In the genomic region with DNA sequence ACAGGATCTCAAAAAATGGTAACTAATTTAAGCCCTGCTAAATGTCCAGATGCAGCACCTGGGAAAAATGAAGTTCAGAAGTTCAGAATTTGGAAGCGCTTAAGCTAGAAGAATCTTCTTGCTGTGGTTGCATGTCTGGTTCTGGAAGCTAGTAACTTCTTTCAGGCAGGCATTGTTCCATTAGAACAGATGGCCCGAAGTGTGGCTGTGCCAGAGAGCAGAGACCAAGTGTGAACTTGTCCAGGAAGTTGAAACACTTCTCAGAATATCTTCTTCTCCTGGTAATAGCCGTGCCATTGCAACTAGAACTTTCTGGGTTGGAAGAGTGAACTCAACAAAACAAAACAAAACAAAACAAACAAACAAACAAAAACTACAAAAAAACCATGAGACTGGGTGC, we compare ENCODE assay signal across 1 cellular context.
TF ChIP-seq lines count a peak whose summit lies in the region.

No MANE protein-coding gene starts in this region.

TF ChIP-seq in IMR-90, 13 proteins besides CTCF, POLR2A, EP300 and RAD21:
- TF ChIP-seq SMC3 (IDR thresholded peaks at IDR 0.05; ENCODE audit: low read depth, low read length) (no peak), CHD1 (IDR thresholded peaks at IDR 0.05; ENCODE audit: low read depth, low read length) (no peak), MAZ (IDR thresholded peaks at IDR 0.05; ENCODE audit: borderline replicate concordance, low read depth, low read length) (no peak), RCOR1 (IDR thresholded peaks at IDR 0.05; ENCODE audit: insufficient replicate concordance, low read length) (no peak), NFE2L2 (IDR thresholded peaks at IDR 0.05; ENCODE audit: low read depth, low read length) (no peak), MXI1 (IDR thresholded peaks at IDR 0.05; ENCODE audit: borderline replicate concordance, low read depth, low read length) (no peak), RFX5 (IDR thresholded peaks at IDR 0.05; ENCODE audit: low read depth, low read length) (no peak), FOS (IDR thresholded peaks at IDR 0.05; ENCODE audit: low read depth, low read length) (no peak), MAFK (IDR thresholded peaks at IDR 0.05; ENCODE audit: low read depth, low read length) (no peak), CEBPB (IDR thresholded peaks at IDR 0.05; ENCODE audit: low read depth, low read length) (no peak), BHLHE40 (IDR thresholded peaks at IDR 0.05; ENCODE audit: low read depth, low read length) (no peak)
- TF ChIP-seq, protein P1, sequence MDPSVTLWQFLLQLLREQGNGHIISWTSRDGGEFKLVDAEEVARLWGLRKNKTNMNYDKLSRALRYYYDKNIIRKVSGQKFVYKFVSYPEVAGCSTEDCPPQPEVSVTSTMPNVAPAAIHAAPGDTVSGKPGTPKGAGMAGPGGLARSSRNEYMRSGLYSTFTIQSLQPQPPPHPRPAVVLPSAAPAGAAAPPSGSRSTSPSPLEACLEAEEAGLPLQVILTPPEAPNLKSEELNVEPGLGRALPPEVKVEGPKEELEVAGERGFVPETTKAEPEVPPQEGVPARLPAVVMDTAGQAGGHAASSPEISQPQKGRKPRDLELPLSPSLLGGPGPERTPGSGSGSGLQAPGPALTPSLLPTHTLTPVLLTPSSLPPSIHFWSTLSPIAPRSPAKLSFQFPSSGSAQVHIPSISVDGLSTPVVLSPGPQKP (IDR thresholded peaks at IDR 0.05; ENCODE audit: borderline replicate concordance, low read depth, low read length), result no peak
- TF ChIP-seq, protein P2, sequence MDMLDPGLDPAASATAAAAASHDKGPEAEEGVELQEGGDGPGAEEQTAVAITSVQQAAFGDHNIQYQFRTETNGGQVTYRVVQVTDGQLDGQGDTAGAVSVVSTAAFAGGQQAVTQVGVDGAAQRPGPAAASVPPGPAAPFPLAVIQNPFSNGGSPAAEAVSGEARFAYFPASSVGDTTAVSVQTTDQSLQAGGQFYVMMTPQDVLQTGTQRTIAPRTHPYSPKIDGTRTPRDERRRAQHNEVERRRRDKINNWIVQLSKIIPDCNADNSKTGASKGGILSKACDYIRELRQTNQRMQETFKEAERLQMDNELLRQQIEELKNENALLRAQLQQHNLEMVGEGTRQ (IDR thresholded peaks at IDR 0.05; ENCODE audit: low read depth, low read length), result no peak
